In the genomic region with DNA sequence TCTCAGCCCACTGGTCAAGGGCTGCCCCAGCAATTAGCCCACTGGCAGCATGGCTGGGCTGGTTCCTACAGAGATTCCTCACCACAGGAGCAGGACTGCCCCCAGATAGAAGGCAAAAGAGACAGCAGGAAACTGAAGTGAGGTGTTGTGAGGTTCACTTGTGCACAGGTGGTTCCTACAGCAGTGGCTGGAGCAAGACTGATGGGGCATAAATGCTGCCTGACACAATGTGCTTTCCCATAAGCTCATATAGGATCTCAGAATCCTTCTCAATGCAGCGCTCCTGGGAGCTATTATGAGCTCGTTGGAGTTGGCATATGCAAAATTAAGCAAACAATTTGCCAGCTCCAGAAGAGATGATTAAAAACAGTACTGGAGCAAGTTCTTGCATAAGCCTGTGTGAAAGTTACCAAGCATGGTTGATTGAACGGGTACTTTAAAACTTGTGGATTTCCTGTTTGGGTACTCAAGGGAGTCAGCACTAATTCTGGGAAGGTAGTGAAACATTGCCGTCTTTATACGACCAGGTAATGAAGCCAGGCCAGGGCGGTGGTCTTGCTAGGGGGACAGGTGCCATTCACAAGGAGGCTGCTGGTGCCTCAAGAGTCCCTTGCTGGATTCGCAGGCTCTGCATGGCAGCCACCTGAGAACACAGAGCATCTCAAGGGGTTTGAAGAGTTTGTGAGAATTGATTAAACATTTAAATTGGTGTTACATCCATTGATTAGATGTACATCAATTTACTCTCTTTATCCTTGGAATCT, we compare ENCODE assay signal across 19 cellular contexts. TPM values are rescaled to one million over a fixed set of nuclear protein-coding genes. Genes with fewer than 3 reads are reported as not detected.
DNase-seq lines count a peak whose midpoint lies in the region; ATAC-seq, FAIRE-seq and TF ChIP-seq lines count a peak whose summit lies in the region.
"Had no signal": no experiment of that assay in that cellular context is flagged by ENCODE, and none has a peak within 500 bp of the region (broad histone marks: within the 10 kb centered on the region; RNA-seq: fewer than 3 reads in every experiment).

No MANE protein-coding gene starts in this region.

- H3K27me3 Mint-ChIP-seq in activated CD4-positive, alpha-beta T cell treated with anti-CD3 and anti-CD28 coated beads, Interleukin-2, amount 10 ng/mL, durations not matched to agents 7 days and 5 days = no peaks in the 10 kb centered on the region
- no peaks in the 10 kb centered on the region for H3K27me3 Mint-ChIP-seq in T-helper 1 cell treated with Interleukin-12 subunit alpha and Interleukin-12 subunit beta and Interleukin-4 antibody, amounts not matched to agents 30 μg/mL and 1 μg/mL, for 36 hours (ENCODE audit: low read depth)

- no peaks in the 10 kb centered on the region for H3K36me3 ChIP-seq in bronchial epithelial cell (ENCODE audit: control insufficient read depth, insufficient read depth, low read length)
- H3K36me3 ChIP-seq: transverse colon had no signal

- CTCF ChIA-PET in activated CD4-positive, alpha-beta T cell treated with anti-CD3 and anti-CD28 coated beads, Interleukin-2, amount 10 ng/mL, durations not matched to agents 7 days and 5 days (lab: Charles Lee) = interaction anchor here (1.0 to 1.9 kb wide), 3 partner anchors 9 to 70 kb away, joined by 3 to 6 read pairs (median 4); no protein-coding TSS in a partner anchor

- peak; percentile 26 for DNase-seq in activated CD4-positive, alpha-beta T cell treated with anti-CD3 and anti-CD28 coated beads, Interleukin-2, amount 10 ng/mL, durations not matched to agents 7 days and 5 days
- DNase-seq in activated CD4-positive, alpha-beta T cell treated with anti-CD3 and anti-CD28 coated beads for 4 hours = no peak
- no peak for DNase-seq in bronchial epithelial cell (ENCODE audit: low read depth)
- DNase-seq in stimulated activated naive CD8-positive, alpha-beta T cell treated with anti-CD3 and anti-CD28 coated beads, Interleukin-15, Interleukin-2, amounts not matched to agents 100 U/mL and 50 U/mL, for 24 hours = no peak
- DNase-seq in GM03348 (ENCODE audit: low spot score) = no peak
- DNase-seq in NK-92 (lab: John Stamatoyannopoulos, UW; ENCODE audit: unreplicated experiment) = no peak
- DNase-seq: cerebellar nuclear complex, DMS53, hypothalamus, kidney, NCI-H2171, psoas muscle, transverse colon had no signal

- FAIRE-seq in bronchial epithelial cell (lab: Jason Lieb, UNC) = peak; percentile 72
- FAIRE-seq: A204.1, endometrium, kidney had no signal

- peak overlapping the region; percentile 85 for H3K27ac Mint-ChIP-seq in activated CD4-positive, alpha-beta T cell treated with anti-CD3 and anti-CD28 coated beads, Interleukin-2, amount 10 ng/mL, durations not matched to agents 7 days and 5 days
- H3K27ac Mint-ChIP-seq in T-helper 1 cell treated with Interleukin-12 subunit alpha and Interleukin-12 subunit beta and Interleukin-4 antibody, amounts not matched to agents 30 μg/mL and 1 μg/mL, for 36 hours = peak overlapping the region; percentile 81

- no peak overlapping the region for H3K4me3 ChIP-seq in bronchial epithelial cell (ENCODE audit: low read depth, low read length)
- H3K4me3 ChIP-seq: psoas muscle, transverse colon had no signal

- H3K9me3 Mint-ChIP-seq in activated CD4-positive, alpha-beta T cell treated with anti-CD3 and anti-CD28 coated beads, Interleukin-2, amount 10 ng/mL, durations not matched to agents 7 days and 5 days = peaks cover 15% of the 10 kb centered on the region
- peaks cover 13% of the 10 kb centered on the region for H3K9me3 Mint-ChIP-seq in T-helper 1 cell treated with Interleukin-12 subunit alpha and Interleukin-12 subunit beta and Interleukin-4 antibody, amounts not matched to agents 30 μg/mL and 1 μg/mL, for 36 hours
- H3K9me3 Mint-ChIP-seq: neural crest cell had no signal

- no peak for TF ChIP-seq CTCF in bronchial epithelial cell (IDR thresholded peaks at IDR 0.05; ENCODE audit: insufficient read depth, low read length, severe bottlenecking)

- H3K36me3 Mint-ChIP-seq in activated CD4-positive, alpha-beta T cell treated with anti-CD3 and anti-CD28 coated beads, Interleukin-2, amount 10 ng/mL, durations not matched to agents 7 days and 5 days (ENCODE audit: low read depth) = peaks cover 51% of the 10 kb centered on the region
- peaks cover 41% of the 10 kb centered on the region for H3K36me3 Mint-ChIP-seq in T-helper 1 cell treated with Interleukin-12 subunit alpha and Interleukin-12 subunit beta and Interleukin-4 antibody, amounts not matched to agents 30 μg/mL and 1 μg/mL, for 36 hours (ENCODE audit: low read depth)

- H3K27me3 ChIP-seq in bronchial epithelial cell (ENCODE audit: control insufficient read depth, insufficient read depth, low read length) = peaks cover 2% of the 10 kb centered on the region
- H3K27me3 ChIP-seq: transverse colon had no signal

- ATAC-seq in stimulated activated naive CD8-positive, alpha-beta T cell treated with anti-CD3 and anti-CD28 coated beads, Interleukin-15, Interleukin-2, amounts not matched to agents 100 U/mL and 50 U/mL, for 24 hours = peak; percentile 26
- no peak for ATAC-seq in HG03565 (IDR thresholded peaks at IDR 0.05; ENCODE audit: unreplicated experiment)
- ATAC-seq: psoas muscle had no signal

- POLR2A ChIA-PET in activated CD4-positive, alpha-beta T cell treated with anti-CD3 and anti-CD28 coated beads, Interleukin-2, amount 10 ng/mL, durations not matched to agents 7 days and 5 days (lab: Charles Lee) = no interaction called here

- peaks cover 90% of the 10 kb centered on the region for H3K4me1 Mint-ChIP-seq in activated CD4-positive, alpha-beta T cell treated with anti-CD3 and anti-CD28 coated beads, Interleukin-2, amount 10 ng/mL, durations not matched to agents 7 days and 5 days
- peaks cover 69% of the 10 kb centered on the region for H3K4me1 Mint-ChIP-seq in T-helper 1 cell treated with Interleukin-12 subunit alpha and Interleukin-12 subunit beta and Interleukin-4 antibody, amounts not matched to agents 30 μg/mL and 1 μg/mL, for 36 hours (ENCODE audit: low read depth)
- H3K4me1 Mint-ChIP-seq: neural crest cell had no signal

- H3K4me3 Mint-ChIP-seq in activated CD4-positive, alpha-beta T cell treated with anti-CD3 and anti-CD28 coated beads, Interleukin-2, amount 10 ng/mL, durations not matched to agents 7 days and 5 days = no peak overlapping the region
- peak overlapping the region; percentile 55 for H3K4me3 Mint-ChIP-seq in T-helper 1 cell treated with Interleukin-12 subunit alpha and Interleukin-12 subunit beta and Interleukin-4 antibody, amounts not matched to agents 30 μg/mL and 1 μg/mL, for 36 hours
- H3K4me3 Mint-ChIP-seq: neural crest cell had no signal

RNA-seq across cellular contexts. Expression of a gene that starts 20.3 kb away (rescaled TPM):
- 10 to 100 TPM; 62.6 to 69.5 TPM for total RNA-seq in activated CD4-positive, alpha-beta T cell treated with anti-CD3 and anti-CD28 coated beads, Interleukin-2, amount 10 ng/mL, durations not matched to agents 7 days and 5 days
- 1.7 and 2.1 TPM in 2 replicates for total RNA-seq in bronchial epithelial cell
- total RNA-seq: RPMI7951 had no signal

Comparison
In these comparisons a context has a peak if more than half of its experiments do, and no peak if none do; other contexts are left out.
1. RNA of a gene that starts 20.3 kb away (total RNA-seq): 62.6 to 69.5 TPM in activated CD4-positive, alpha-beta T cell treated with anti-CD3 and anti-CD28 coated beads, Interleukin-2, amount 10 ng/mL, durations not matched to agents 7 days and 5 days; 1.7 to 2.1 TPM in bronchial epithelial cell; every median in the first group is over 10 times any median in the second.